7 cellular contexts compared by ENCODE assay signal in the genomic region with DNA sequence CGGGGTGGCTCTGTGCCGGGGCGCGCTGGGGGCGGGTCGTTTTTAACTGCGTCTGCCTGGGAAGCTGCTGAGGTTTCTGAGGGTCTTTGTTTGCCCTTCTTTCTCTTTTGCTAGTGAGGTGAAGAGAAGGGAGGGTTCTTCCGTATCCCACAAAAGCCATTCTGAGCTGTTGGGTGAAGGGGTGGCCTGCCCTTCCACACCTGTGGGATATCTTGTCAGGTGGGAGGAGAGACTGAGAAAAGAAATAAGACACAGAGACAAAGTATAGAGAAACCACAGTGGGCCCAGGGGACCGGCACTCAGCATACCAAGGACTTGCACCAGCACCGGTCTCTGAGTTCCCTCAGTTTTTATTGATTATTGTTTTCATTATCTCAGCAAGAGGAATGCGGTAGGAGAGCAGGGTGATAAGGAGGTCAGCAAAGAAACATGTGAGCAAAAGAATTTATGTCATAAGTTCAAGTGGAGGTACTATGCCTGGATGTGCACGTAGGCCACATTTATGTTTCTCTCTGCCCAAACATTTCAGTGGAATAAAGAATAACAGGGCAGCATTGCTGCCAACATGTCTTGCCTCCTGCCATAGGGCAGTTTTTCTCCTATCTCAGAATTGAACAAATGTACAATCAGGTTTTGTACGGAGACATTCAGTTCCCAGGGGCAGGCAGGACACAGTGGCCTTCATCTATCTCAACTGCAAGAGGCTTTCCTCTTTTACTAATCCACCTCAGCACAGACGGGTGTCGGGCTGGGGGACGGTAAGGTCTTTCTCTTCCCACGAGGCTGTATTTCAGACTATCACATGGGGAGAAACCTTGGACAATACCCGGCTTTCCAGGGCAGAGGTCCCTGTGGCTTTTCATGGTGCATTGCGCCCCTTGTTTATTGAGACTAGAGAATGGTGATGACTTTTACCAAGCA. TPM values are rescaled to one million over a fixed set of nuclear protein-coding genes. Genes with fewer than 3 reads are reported as not detected.
A peak's percentile ranks its signal among the peaks of the same experiment; 100 is the strongest.
DNase-seq lines count a peak whose midpoint lies in the region; ATAC-seq and TF ChIP-seq lines count a peak whose summit lies in the region.

No MANE protein-coding gene starts in this region.

- H3K27me3 ChIP-seq in foreskin keratinocyte, result no peaks in the 10 kb centered on the region

- no peaks in the 10 kb centered on the region for H3K4me1 ChIP-seq in foreskin keratinocyte

- peaks cover 33 to 44% (median 43%) of the 10 kb centered on the region in 3 donors for H3K4me1 Mint-ChIP-seq in T-cell
- peaks cover 28% of the 10 kb centered on the region for H3K4me1 Mint-ChIP-seq in progenitor cell of endocrine pancreas (ENCODE audit: low read depth)

- peak overlapping the region; percentile 94 to 97 for H3K27ac Mint-ChIP-seq in T-cell
- peak overlapping the region; percentile 100 for H3K27ac Mint-ChIP-seq in progenitor cell of endocrine pancreas

- ATAC-seq in GM19025 (IDR thresholded peaks at IDR 0.05; ENCODE audit: low read depth, unreplicated experiment) (peak; percentile 15), HG02840 (IDR thresholded peaks at IDR 0.05; ENCODE audit: low FRiP score, unreplicated experiment) (peak; percentile 76), T-cell (replicated peaks in 1 of 4) (peak in 2 of 4 experiments; percentile 2 to 35), foreskin keratinocyte (peak; percentile 30)

- H3K36me3 Mint-ChIP-seq in T-cell (peaks cover 17% of the 10 kb centered on the region), progenitor cell of endocrine pancreas (ENCODE audit: insufficient read depth) (peaks cover 14% of the 10 kb centered on the region)

- H3K9me3 Mint-ChIP-seq in T-cell, result no peaks in the 10 kb centered on the region
- no peaks in the 10 kb centered on the region for H3K9me3 Mint-ChIP-seq in progenitor cell of endocrine pancreas (ENCODE audit: low read depth)

- peak in 1 of 34 experiments; percentile 4 for DNase-seq in T-cell
- no peak for DNase-seq in foreskin keratinocyte
- no peak for DNase-seq in progenitor cell of endocrine pancreas (ENCODE audit: low spot score, unreplicated experiment)
- DNase-seq in NCI-H2196 (lab: John Stamatoyannopoulos, UW; ENCODE audit: unreplicated experiment), result no peak
- DNase-seq in iPS-NIHi11 (ENCODE audit: low spot score), result no peak

- H3K27me3 Mint-ChIP-seq in T-cell (no peaks in the 10 kb centered on the region), progenitor cell of endocrine pancreas (no peaks in the 10 kb centered on the region)

- POLR2A ChIA-PET in T-cell (lab: Charles Lee), result interaction anchor here (0.6 to 1.4 kb wide), 4 partner anchors 22 to 81 kb away, joined by 3 to 8 read pairs (median 4); no protein-coding TSS in a partner anchor

- TF ChIP-seq CTCF in foreskin keratinocyte (conservative IDR thresholded peaks at IDR 0.05) (no peak), progenitor cell of endocrine pancreas (IDR thresholded peaks at IDR 0.05; ENCODE audit: unreplicated experiment) (no peak)

- CTCF ChIA-PET in T-cell (lab: Charles Lee), result interaction anchor here (0.6 to 2.0 kb wide), 6 partner anchors 33 to 81 kb away, joined by 3 to 16 read pairs (median 4); partner anchors contain the start of genes SH3BP5L (in 1 of the 2) and ZNF692 (in 1 of the 2)

- H3K4me3 Mint-ChIP-seq in T-cell, result peak overlapping the region; percentile 87 to 90 (median 90)
- peak overlapping the region; percentile 92 for H3K4me3 Mint-ChIP-seq in progenitor cell of endocrine pancreas (ENCODE audit: low read depth)

- peak overlapping the region; percentile 79 for H3K27ac ChIP-seq in foreskin keratinocyte

RNA-seq across cellular contexts. Expression of gene PGBD2, which starts 1.0 kb away (rescaled TPM):
- 10 to 100 TPM in 3 of 5 donors, 1 to 10 TPM in 2; 5.0 to 15.8 (median 11.4) TPM for total RNA-seq in T-cell
- total RNA-seq in foreskin keratinocyte, result 3.4 and 4.1 TPM in 2 replicates
- 2.0 and 2.4 TPM in 2 replicates for polyA plus RNA-seq in foreskin keratinocyte
- total RNA-seq in progenitor cell of endocrine pancreas, result 16.0 and 16.6 TPM in 2 replicates

RNA-seq across cellular contexts. Expression of gene ZNF692, which starts 48.1 kb away (rescaled TPM):
- 10 to 100 TPM; 53.9 to 88.1 (median 78.7) TPM for total RNA-seq in T-cell
- 26.2 and 27.3 TPM in 2 replicates for total RNA-seq in foreskin keratinocyte
- 33.1 and 33.8 TPM in 2 replicates for polyA plus RNA-seq in foreskin keratinocyte
- 107 and 109 TPM in 2 replicates for total RNA-seq in progenitor cell of endocrine pancreas
